9 cellular contexts compared by ENCODE assay signal in the genomic region with DNA sequence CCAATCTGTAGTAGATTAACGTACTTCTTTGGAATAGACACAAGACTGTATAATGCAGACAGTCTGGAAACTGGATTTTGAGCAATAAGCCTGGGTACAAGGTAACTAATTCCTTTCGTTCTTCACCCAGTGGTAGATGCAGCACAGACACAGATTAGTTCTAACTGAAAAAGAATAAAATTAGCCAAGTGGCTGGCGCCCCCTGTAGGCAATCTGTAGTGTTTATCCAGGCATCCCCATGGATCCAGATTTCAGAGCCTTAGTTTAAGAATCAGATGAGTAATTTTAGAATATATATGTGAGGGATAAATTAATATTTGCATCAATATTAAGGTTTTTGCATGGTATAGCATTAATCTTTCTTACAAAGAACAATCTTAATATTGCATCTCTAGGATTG.
DNase-seq lines count a peak whose midpoint lies in the region; ATAC-seq, FAIRE-seq and TF ChIP-seq lines count a peak whose summit lies in the region.
"Had no signal": no experiment of that assay in that cellular context is flagged by ENCODE, and none has a peak within 500 bp of the region (broad histone marks: within the 10 kb centered on the region; RNA-seq: fewer than 3 reads in every experiment).

No MANE protein-coding gene starts in this region.

- no peak for TF ChIP-seq EP300 in suprapubic skin (IDR thresholded peaks at IDR 0.05)

- WGBS in suprapubic skin: 20% methylated on average over 3 of the region's 3 CpGs

- no peak for TF ChIP-seq POLR2A in suprapubic skin (IDR thresholded peaks at IDR 0.05)

- DNase-seq in GM12865 (ENCODE audit: low read depth) (peak; percentile 30), NCI-H345 treated with DMSO at 0.1 percent for 48 hours (lab: John Stamatoyannopoulos, UW; ENCODE audit: unreplicated experiment) (peak; percentile 3), bronchial epithelial cell (ENCODE audit: low read depth) (peak; percentile 10), occipital lobe (lab: John Stamatoyannopoulos, UW) (peak; percentile 17), suprapubic skin (ENCODE audit: low spot score in 2 of 2) (no peak)

- ATAC-seq in HG02938 (IDR thresholded peaks at IDR 0.05; ENCODE audit: unreplicated experiment) (no peak), GM21526 (IDR thresholded peaks at IDR 0.05; ENCODE audit: low FRiP score, unreplicated experiment) (no peak)

- FAIRE-seq in bronchial epithelial cell (lab: Jason Lieb, UNC): no peak

- H3K4me3 ChIP-seq in GM12865 (ENCODE audit: low read depth, low read length): no peak overlapping the region
- H3K4me3 ChIP-seq in bronchial epithelial cell (ENCODE audit: low read depth, low read length): no peak overlapping the region
- no peak overlapping the region for H3K4me3 ChIP-seq in suprapubic skin

- TF ChIP-seq CTCF in 22Rv1 (IDR thresholded peaks at IDR 0.05) (peak; percentile 88), GM12865 (IDR thresholded peaks at IDR 0.05; ENCODE audit: insufficient read depth, low read depth, low read length, missing control alignments) (peak; percentile 44), bronchial epithelial cell (IDR thresholded peaks at IDR 0.05; ENCODE audit: insufficient read depth, low read length, severe bottlenecking) (peak; percentile 34), suprapubic skin (IDR thresholded peaks at IDR 0.05) (peak in 1 of 2 donors; percentile 22)

- H3K36me3 ChIP-seq in bronchial epithelial cell (ENCODE audit: control insufficient read depth, insufficient read depth, low read length) (no peaks in the 10 kb centered on the region), suprapubic skin (no peaks in the 10 kb centered on the region)
- H3K36me3 ChIP-seq: neutrophil had no signal

- H3K27ac ChIP-seq in 22Rv1 (no peak overlapping the region), suprapubic skin (no peak overlapping the region)
- H3K27ac ChIP-seq: neutrophil had no signal

- H3K9me3 ChIP-seq in suprapubic skin: no peaks in the 10 kb centered on the region
- H3K9me3 ChIP-seq: neutrophil had no signal

- H3K27me3 ChIP-seq in bronchial epithelial cell (ENCODE audit: control insufficient read depth, insufficient read depth, low read length) (no peaks in the 10 kb centered on the region), suprapubic skin (no peaks in the 10 kb centered on the region)
- H3K27me3 ChIP-seq: neutrophil had no signal

- H3K4me1 ChIP-seq in suprapubic skin: no peaks in the 10 kb centered on the region

Comparison
In these comparisons a context has a peak if more than half of its experiments do, and no peak if none do; other contexts are left out.
1. DNase-seq: peak in GM12865 (single experiment), NCI-H345 treated with DMSO at 0.1 percent for 48 hours (single experiment), bronchial epithelial cell (single experiment) and occipital lobe (single experiment); none in suprapubic skin (0 of 2).